ENCODE assay signal across 21 cellular contexts in genomic region chr3:53036063-53036619, GRCh38. TPM values are rescaled to one million over a fixed set of nuclear protein-coding genes. Genes with fewer than 3 reads are reported as not detected.
DNase-seq lines count a peak whose midpoint lies in the region; ATAC-seq and TF ChIP-seq lines count a peak whose summit lies in the region.
"Had no signal": no experiment of that assay in that cellular context is flagged by ENCODE, and none has a peak within 500 bp of the region (broad histone marks: within the 10 kb centered on the region; RNA-seq: fewer than 3 reads in every experiment).

No MANE protein-coding gene starts in this region.

- in situ Hi-C loops in astrocyte of the cerebellum (cut with HindIII; ENCODE audit: low sequenced_read_pairs), result no loop called here

- peaks cover 2% of the 10 kb centered on the region for H3K36me3 Mint-ChIP-seq in T-helper 2 cell treated with Interferon-gamma antibody and Interleukin-4, amounts not matched to agents 5 μg/mL and 100 μg/mL, for 36 hours (ENCODE audit: low read depth)
- peaks cover 9% of the 10 kb centered on the region for H3K36me3 Mint-ChIP-seq in CD4-positive, CD25-positive, alpha-beta regulatory T cell

- H3K4me2 ChIP-seq in PC-3 (ENCODE audit: low read length), result no peak overlapping the region
- H3K4me2 ChIP-seq: smooth muscle cell had no signal

- H3K36me3 ChIP-seq in CD4-positive, CD25-positive, alpha-beta regulatory T cell (ENCODE audit: control insufficient read depth, insufficient read depth, low read length), result no peaks in the 10 kb centered on the region
- H3K36me3 ChIP-seq in right lobe of liver (no peaks in the 10 kb centered on the region), PC-3 (ENCODE audit: low read depth, low read length) (no peaks in the 10 kb centered on the region)
- H3K36me3 ChIP-seq: BE2C, prostate gland, WERI-Rb-1 had no signal

- peaks cover 61% of the 10 kb centered on the region for H3K79me2 ChIP-seq in PC-3 (ENCODE audit: low read length)

- intact Hi-C loops in right lobe of liver (cut with DNase I) (no loop called here), PC-3 (cut with micrococcal nuclease) (no loop called here)

- H3K27ac Mint-ChIP-seq in T-helper 2 cell treated with Interferon-gamma antibody and Interleukin-4, amounts not matched to agents 5 μg/mL and 100 μg/mL, for 36 hours, result peak overlapping the region; percentile 51
- H3K27ac Mint-ChIP-seq in CD4-positive, CD25-positive, alpha-beta regulatory T cell, result peak overlapping the region; percentile 25 to 87 (median 68)

- H3K4me1 ChIP-seq in CD4-positive, CD25-positive, alpha-beta regulatory T cell (ENCODE audit: control insufficient read depth, insufficient read depth, low read length, poor library complexity, severe bottlenecking), result peaks cover 38% of the 10 kb centered on the region
- H3K4me1 ChIP-seq in right lobe of liver (peaks cover 0 to 59% (median 17%) of the 10 kb centered on the region in 4 donors), PC-3 (ENCODE audit: insufficient read depth, low read length) (peaks cover 11% of the 10 kb centered on the region)
- H3K4me1 ChIP-seq: BE2C, prostate gland had no signal

- H3K9ac ChIP-seq in PC-3 (ENCODE audit: low read length), result no peak overlapping the region

- H3F3A ChIP-seq in PC-3 (ENCODE audit: low read length, unreplicated experiment), result no peaks in the 10 kb centered on the region

- H3K4me3 ChIP-seq in CD4-positive, CD25-positive, alpha-beta regulatory T cell (ENCODE audit: low read depth, low read length), result no peak overlapping the region
- H3K4me3 ChIP-seq in astrocyte of the cerebellum (ENCODE audit: low read depth, low read length), result no peak overlapping the region
- no peak overlapping the region for H3K4me3 ChIP-seq in right lobe of liver
- no peak overlapping the region for H3K4me3 ChIP-seq in PC-3 (ENCODE audit: low read length)
- H3K4me3 ChIP-seq: prostate gland, smooth muscle cell had no signal

- ATAC-seq in CD4-positive, CD25-positive, alpha-beta regulatory T cell (ENCODE audit: low read depth in 2 of 2), result no peak
- peak in 3 of 4 donors; percentile 12 to 48 (median 16) for ATAC-seq in right lobe of liver
- ATAC-seq in GM21576 (IDR thresholded peaks at IDR 0.05; ENCODE audit: unreplicated experiment), result no peak
- ATAC-seq in PC-3, result no peak
- ATAC-seq: Right ventricle myocardium inferior had no signal

- CTCF ChIA-PET in PC-3 (lab: Charles Lee), result no interaction called here

- TF ChIP-seq POLR2A in right lobe of liver (IDR thresholded peaks at IDR 0.05), result no peak

- no peak overlapping the region for H2AFZ ChIP-seq in PC-3 (ENCODE audit: low read length)

- no peak overlapping the region for H3K27ac ChIP-seq in CD4-positive, CD25-positive, alpha-beta regulatory T cell (ENCODE audit: insufficient read depth, low read length, poor library complexity, severe bottlenecking)
- H3K27ac ChIP-seq in right lobe of liver, result no peak overlapping the region
- no peak overlapping the region for H3K27ac ChIP-seq in PC-3 (ENCODE audit: low read length)
- H3K27ac ChIP-seq: prostate gland, WERI-Rb-1 had no signal

- no peaks in the 10 kb centered on the region for H3K9me2 ChIP-seq in PC-3 (replicated peaks; ENCODE audit: low read length)

- WGBS in right lobe of liver (ENCODE audit: insufficient coverage, low coverage, low lambda C conversion rate, missing lambda C conversion rate), result 59% methylated on average over 5 of the region's 6 CpGs

- H3K9me3 ChIP-seq in CD4-positive, CD25-positive, alpha-beta regulatory T cell (ENCODE audit: control insufficient read depth in 2 of 2, low read length in 2 of 2), result no peaks in the 10 kb centered on the region
- H3K9me3 ChIP-seq in right lobe of liver, result no peaks in the 10 kb centered on the region
- H3K9me3 ChIP-seq in PC-3 (ENCODE audit: low read length), result no peaks in the 10 kb centered on the region
- H3K9me3 ChIP-seq: BE2C, prostate gland had no signal

- H3K4me3 Mint-ChIP-seq in T-helper 2 cell treated with Interferon-gamma antibody and Interleukin-4, amounts not matched to agents 5 μg/mL and 100 μg/mL, for 36 hours, result peak overlapping the region; percentile 16
- peak overlapping the region in 3 of 4 donors; percentile 34 to 53 (median 41) for H3K4me3 Mint-ChIP-seq in CD4-positive, CD25-positive, alpha-beta regulatory T cell

- H3K27me3 ChIP-seq in CD4-positive, CD25-positive, alpha-beta regulatory T cell (ENCODE audit: control insufficient read depth, insufficient read depth, low read length), result no peaks in the 10 kb centered on the region
- H3K27me3 ChIP-seq in right lobe of liver, result no peaks in the 10 kb centered on the region
- no peaks in the 10 kb centered on the region for H3K27me3 ChIP-seq in PC-3 (ENCODE audit: low read length)
- H3K27me3 ChIP-seq: BE2C had no signal

- DNase-seq in T-helper 2 cell treated with Interferon-gamma antibody and Interleukin-4, amounts not matched to agents 5 μg/mL and 100 μg/mL, for 36 hours (ENCODE audit: low spot score), result no peak
- DNase-seq in T-helper 2 cell (no peak), astrocyte of the cerebellum (ENCODE audit: low read depth) (no peak), right lobe of liver (no peak), cerebellar nuclear complex (lab: John Stamatoyannopoulos, UW) (no peak), PC-3 (no peak)
- DNase-seq in CD4-positive, CD25-positive, alpha-beta regulatory T cell, result no peak
- DNase-seq: 8988T; BE2C; DMS 273 treated with DMSO at 0.1 percent for 48 hours; effector CD4-positive, alpha-beta T cell; H7; mesenchymal stem cell; NCI-H1436; NCI-H2171; stimulated activated CD4-positive, alpha-beta T cell treated with anti-CD3 and anti-CD28 coated beads, Interleukin-4, amount 100 ng/mL, for 24 hours; WERI-Rb-1 had no signal

- no peaks in the 10 kb centered on the region for H3K27me3 Mint-ChIP-seq in T-helper 2 cell treated with Interferon-gamma antibody and Interleukin-4, amounts not matched to agents 5 μg/mL and 100 μg/mL, for 36 hours (ENCODE audit: low read depth)
- no peaks in the 10 kb centered on the region for H3K27me3 Mint-ChIP-seq in CD4-positive, CD25-positive, alpha-beta regulatory T cell

- no TSS peak for BruUV-seq in PC-3 (replicated peaks; lab: Mats Ljungman, UMichigan)

- no peaks in the 10 kb centered on the region for H3K9me3 Mint-ChIP-seq in T-helper 2 cell treated with Interferon-gamma antibody and Interleukin-4, amounts not matched to agents 5 μg/mL and 100 μg/mL, for 36 hours
- H3K9me3 Mint-ChIP-seq in CD4-positive, CD25-positive, alpha-beta regulatory T cell, result no peaks in the 10 kb centered on the region

- peaks cover 41% of the 10 kb centered on the region for H3K4me1 Mint-ChIP-seq in T-helper 2 cell treated with Interferon-gamma antibody and Interleukin-4, amounts not matched to agents 5 μg/mL and 100 μg/mL, for 36 hours (ENCODE audit: low read depth)
- H3K4me1 Mint-ChIP-seq in CD4-positive, CD25-positive, alpha-beta regulatory T cell, result peaks cover 34 to 67% (median 44%) of the 10 kb centered on the region in 4 donors

- POLR2A ChIA-PET in PC-3 (lab: Charles Lee; ENCODE audit: unreplicated experiment), result no interaction called here

- H4K20me1 ChIP-seq in PC-3 (ENCODE audit: low read length), result no peaks in the 10 kb centered on the region

- TF ChIP-seq CTCF in astrocyte of the cerebellum (IDR thresholded peaks at IDR 0.05; ENCODE audit: low read depth, low read length, missing control alignments), result peak; percentile 10
- peak in 1 of 4 donors; percentile 9 for TF ChIP-seq CTCF in right lobe of liver (IDR thresholded peaks at IDR 0.05)
- no peak for TF ChIP-seq CTCF in PC-3 (conservative IDR thresholded peaks at IDR 0.05; ENCODE audit: low read depth, low read length)

RNA-seq across cellular contexts. Expression of gene SFMBT1, which starts 9.7 kb away (rescaled TPM):
- 31.4 TPM for total RNA-seq in CD4-positive, CD25-positive, alpha-beta regulatory T cell
- polyA plus RNA-seq in CD4-positive, CD25-positive, alpha-beta regulatory T cell, result 10 to 100 TPM; 13.1 to 19.8 (median 15.6) TPM
- 10 to 100 TPM in 4 of 6 experiments, 1 to 10 TPM in 2; 9.2 to 14.0 (median 10.7) TPM for total RNA-seq in right lobe of liver
- total RNA-seq in PC-3 (2014; rRNA removed), result 10.8 and 35.6 TPM in 2 replicates

Comparison
In these comparisons a context has a peak if more than half of its experiments do, and no peak if none do; other contexts are left out.
1. ATAC-seq: peak in right lobe of liver (3 of 4); none in CD4-positive, CD25-positive, alpha-beta regulatory T cell (0 of 2), GM21576 (single experiment) and PC-3 (single experiment).